Comparison of ENCODE assay signal across 24 cellular contexts in the genomic region with DNA sequence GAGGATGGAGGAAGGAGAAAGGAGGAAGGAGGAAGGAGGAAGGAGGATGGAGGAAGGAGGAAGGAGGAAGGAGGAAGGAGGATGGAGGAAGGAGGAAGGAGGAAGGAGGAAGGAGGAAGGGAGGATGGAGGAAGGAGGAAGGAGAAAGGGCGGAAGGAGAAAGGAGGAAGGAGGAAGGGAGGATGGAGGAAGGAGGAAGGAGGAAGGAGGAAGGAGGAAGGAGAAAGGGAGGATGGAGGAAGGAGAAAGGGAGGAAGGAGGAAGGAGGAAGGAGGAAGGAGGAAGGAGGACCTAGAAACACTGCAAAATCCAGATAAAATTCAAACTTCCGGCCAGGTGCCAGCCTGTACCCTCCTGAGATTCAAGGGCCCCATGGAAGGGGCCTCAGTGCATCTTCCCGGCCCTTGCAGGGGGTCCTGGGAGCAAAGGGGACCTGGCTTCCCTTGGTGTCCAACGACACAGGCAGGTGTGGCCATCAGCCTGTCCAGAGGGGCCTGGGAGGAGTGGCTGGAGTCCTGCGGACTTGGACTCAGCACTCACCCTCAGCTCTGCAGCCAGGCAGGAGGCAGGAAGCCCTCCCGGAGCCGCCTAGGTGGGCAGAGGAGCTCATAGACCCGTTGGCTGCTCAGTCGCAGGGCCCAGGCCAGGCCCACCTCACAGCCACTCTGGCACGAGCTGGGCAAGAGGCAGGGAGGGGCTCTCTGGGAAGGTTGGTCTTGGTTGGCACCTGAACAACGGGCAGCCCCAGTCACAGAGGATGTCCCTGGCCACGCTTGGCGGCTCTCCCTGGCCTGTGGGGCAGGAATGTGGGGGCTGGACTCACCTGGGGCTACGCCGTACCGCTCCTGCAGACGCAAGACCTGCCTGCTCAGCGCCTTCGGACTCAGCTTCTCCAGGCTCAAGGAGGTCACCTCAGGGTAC. TPM values are rescaled to one million over a fixed set of nuclear protein-coding genes. Genes with fewer than 3 reads are reported as not detected.
A peak's percentile ranks its signal among the peaks of the same experiment; 100 is the strongest.
DNase-seq lines count a peak whose midpoint lies in the region; ATAC-seq and TF ChIP-seq lines count a peak whose summit lies in the region.
"Had no signal": no experiment of that assay in that cellular context is flagged by ENCODE, and none has a peak within 500 bp of the region (broad histone marks: within the 10 kb centered on the region; RNA-seq: fewer than 3 reads in every experiment).

No MANE protein-coding gene starts in this region.

- H4K20me1 ChIP-seq in IMR-90 (ENCODE audit: insufficient read depth, low read length), result no peaks in the 10 kb centered on the region
- H4K20me1 ChIP-seq: BLaER1 had no signal

- H3K18ac ChIP-seq in IMR-90 (ENCODE audit: low read depth, low read length), result no peak overlapping the region

- no peak overlapping the region for H2BK15ac ChIP-seq in IMR-90 (ENCODE audit: low read depth, low read length)

- H3K9me3 ChIP-seq in IMR-90 (ENCODE audit: control insufficient read depth, insufficient read depth, low read length) (peaks cover 41% of the 10 kb centered on the region), upper lobe of right lung (peaks cover 12% of the 10 kb centered on the region)

- no peak for DNase-seq in activated naive CD8-positive, alpha-beta T cell treated with anti-CD3 and anti-CD28 coated beads, Interleukin-2, amount 10 ng/mL, durations not matched to agents 7 days and 5 days
- no peak for DNase-seq in activated naive CD8-positive, alpha-beta T cell treated with anti-CD3 and anti-CD28 coated beads, Interleukin-2, amount 50 U/mL, for 24 hours
- DNase-seq in IMR-90 (peak; percentile 12), endothelial cell (ENCODE audit: low spot score) (no peak), upper lobe of right lung (peak; percentile 48), NCI-H2029 treated with DMSO at 0.1 percent for 48 hours (lab: John Stamatoyannopoulos, UW) (no peak), RWPE1 (ENCODE audit: low spot score) (no peak)
- no peak for DNase-seq in stimulated activated CD4-positive, alpha-beta T cell treated with anti-CD3 and anti-CD28 coated beads, Interleukin-15, amount 100 ng/mL, for 24 hours
- DNase-seq: activated CD4-positive, alpha-beta T cell treated with anti-CD3 and anti-CD28 coated beads, Interleukin-2, amount 10 ng/mL, durations not matched to agents 24 days and 14 days; activated T-cell treated with anti-CD3 and anti-CD28 coated beads, Interleukin-2, amount 50 U/mL, for 4 hours; DMS79 treated with DMSO at 0.1 percent for 48 hours; effector CD4-positive, alpha-beta T cell; foreskin fibroblast; GF-D8; mucosa of descending colon; NCI-H1436; nephron progenitor cell; spleen; stimulated activated CD4-positive, alpha-beta T cell treated with anti-CD3 and anti-CD28 coated beads, Interleukin-2, amount 100 ng/mL, for 48 hours; trophoblast cell had no signal

- H3K56ac ChIP-seq in IMR-90 (ENCODE audit: extremely low read depth, insufficient read depth, low read length), result no peak overlapping the region

- dilution Hi-C loops in IMR-90 (cut with HindIII; ENCODE audit: low sequenced_read_pairs, unreplicated experiment), result no loop called here

- POLR2A ChIA-PET in activated naive CD8-positive, alpha-beta T cell treated with anti-CD3 and anti-CD28 coated beads, Interleukin-2, amount 10 ng/mL, durations not matched to agents 7 days and 5 days (lab: Charles Lee), result no interaction called here
- POLR2A ChIA-PET in IMR-90 (lab: Charles Lee; ENCODE audit: unreplicated experiment), result no interaction called here
- POLR2A ChIA-PET in RWPE1 (lab: Yijun Ruan, JAX; ENCODE audit: low non-redundant PET), result no interaction called here

- TF ChIP-seq RAD21 in IMR-90 (IDR thresholded peaks at IDR 0.05; ENCODE audit: low read length), result no peak

- no peak overlapping the region for H3K14ac ChIP-seq in IMR-90 (replicated peaks; ENCODE audit: low read depth, low read length)

- H3K27ac Mint-ChIP-seq in activated naive CD8-positive, alpha-beta T cell treated with anti-CD3 and anti-CD28 coated beads, Interleukin-2, amount 10 ng/mL, durations not matched to agents 7 days and 5 days, result no peak overlapping the region
- no peak overlapping the region for H3K27ac Mint-ChIP-seq in activated naive CD8-positive, alpha-beta T cell treated with anti-CD3 and anti-CD28 coated beads, Interleukin-2, amount 50 U/mL, for 24 hours
- no peak overlapping the region for H3K27ac Mint-ChIP-seq in endothelial cell (ENCODE audit: unreplicated experiment)
- H3K27ac Mint-ChIP-seq: activated CD4-positive, alpha-beta T cell treated with anti-CD3 and anti-CD28 coated beads, Interleukin-2, amount 10 ng/mL, durations not matched to agents 24 days and 14 days; brain; nephron progenitor cell had no signal

- no peak for TF ChIP-seq POLR2A in IMR-90 (IDR thresholded peaks at IDR 0.05; ENCODE audit: low read depth, low read length)

- H3K36me3 Mint-ChIP-seq in activated naive CD8-positive, alpha-beta T cell treated with anti-CD3 and anti-CD28 coated beads, Interleukin-2, amount 10 ng/mL, durations not matched to agents 7 days and 5 days, result peaks cover 5% of the 10 kb centered on the region
- H3K36me3 Mint-ChIP-seq in activated naive CD8-positive, alpha-beta T cell treated with anti-CD3 and anti-CD28 coated beads, Interleukin-2, amount 50 U/mL, for 24 hours (ENCODE audit: low read depth), result peaks cover 6% of the 10 kb centered on the region
- H3K36me3 Mint-ChIP-seq in endothelial cell (ENCODE audit: low read depth, unreplicated experiment), result peaks cover 17% of the 10 kb centered on the region

- WGBS in IMR-90 (ENCODE audit: extremely low coverage in 2 of 2, insufficient read length in 1 of 2), 2 experiments, result 50 to 67% methylated on average over 1 to 4 of the region's 19 CpGs

- no peaks in the 10 kb centered on the region for H3K27me3 Mint-ChIP-seq in activated naive CD8-positive, alpha-beta T cell treated with anti-CD3 and anti-CD28 coated beads, Interleukin-2, amount 10 ng/mL, durations not matched to agents 7 days and 5 days
- H3K27me3 Mint-ChIP-seq in activated naive CD8-positive, alpha-beta T cell treated with anti-CD3 and anti-CD28 coated beads, Interleukin-2, amount 50 U/mL, for 24 hours, result no peaks in the 10 kb centered on the region
- peaks cover 12% of the 10 kb centered on the region for H3K27me3 Mint-ChIP-seq in endothelial cell (ENCODE audit: unreplicated experiment)
- H3K27me3 Mint-ChIP-seq: activated CD4-positive, alpha-beta T cell treated with anti-CD3 and anti-CD28 coated beads, Interleukin-2, amount 10 ng/mL, durations not matched to agents 24 days and 14 days had no signal

- H3K4me3 Mint-ChIP-seq in activated naive CD8-positive, alpha-beta T cell treated with anti-CD3 and anti-CD28 coated beads, Interleukin-2, amount 10 ng/mL, durations not matched to agents 7 days and 5 days, result no peak overlapping the region
- no peak overlapping the region for H3K4me3 Mint-ChIP-seq in activated naive CD8-positive, alpha-beta T cell treated with anti-CD3 and anti-CD28 coated beads, Interleukin-2, amount 50 U/mL, for 24 hours
- peak overlapping the region; percentile 13 for H3K4me3 Mint-ChIP-seq in endothelial cell (ENCODE audit: unreplicated experiment)
- H3K4me3 Mint-ChIP-seq: activated CD4-positive, alpha-beta T cell treated with anti-CD3 and anti-CD28 coated beads, Interleukin-2, amount 10 ng/mL, durations not matched to agents 24 days and 14 days; activated T-cell treated with anti-CD3 and anti-CD28 coated beads, Interleukin-2, amount 50 U/mL, for 4 hours; brain; nephron progenitor cell had no signal

- no peak overlapping the region for H2BK120ac ChIP-seq in IMR-90 (ENCODE audit: low read depth, low read length)

- peak overlapping the region; percentile 35 for H2BK5ac ChIP-seq in IMR-90 (ENCODE audit: low read depth, low read length, poor library complexity, severe bottlenecking)

- H3K27ac ChIP-seq in IMR-90 (ENCODE audit: insufficient read depth, low read length) (no peak overlapping the region), upper lobe of right lung (no peak overlapping the region), RWPE1 (no peak overlapping the region)
- H3K27ac ChIP-seq: BLaER1, SK-N-MC had no signal

- H2AK5ac ChIP-seq in IMR-90 (ENCODE audit: low read depth, low read length), result no peak overlapping the region

- H4K8ac ChIP-seq in IMR-90 (ENCODE audit: low read depth in 2 of 2, low read length in 2 of 2), result no peak overlapping the region

- peaks cover 13% of the 10 kb centered on the region for H3K9me3 Mint-ChIP-seq in activated naive CD8-positive, alpha-beta T cell treated with anti-CD3 and anti-CD28 coated beads, Interleukin-2, amount 10 ng/mL, durations not matched to agents 7 days and 5 days
- H3K9me3 Mint-ChIP-seq in activated naive CD8-positive, alpha-beta T cell treated with anti-CD3 and anti-CD28 coated beads, Interleukin-2, amount 50 U/mL, for 24 hours, result peaks cover 5% of the 10 kb centered on the region
- no peaks in the 10 kb centered on the region for H3K9me3 Mint-ChIP-seq in endothelial cell (ENCODE audit: unreplicated experiment)

- no peak overlapping the region for H3K4ac ChIP-seq in IMR-90 (ENCODE audit: low read depth, low read length)

- in situ Hi-C loops in IMR-90 (cut with MboI; ENCODE audit: low sequenced_read_pairs), result no loop called here

- no peaks in the 10 kb centered on the region for H3K79me1 ChIP-seq in IMR-90 (ENCODE audit: low read depth in 1 of 2, low read length in 2 of 2)

- intact Hi-C loops in IMR-90 (cut with micrococcal nuclease), result no loop called here
- intact Hi-C loops in upper lobe of right lung (cut with DNase I), result no loop called here

- no peak overlapping the region for H4K5ac ChIP-seq in IMR-90 (ENCODE audit: low read depth, low read length)

- BruUV-seq in IMR-90 (replicated peaks; lab: Mats Ljungman, UMichigan), result no TSS peak

- no peak overlapping the region for H3K23ac ChIP-seq in IMR-90 (ENCODE audit: low read depth, low read length)

- H3K27me3 ChIP-seq in IMR-90 (ENCODE audit: control insufficient read depth, insufficient read depth, low read length), result no peaks in the 10 kb centered on the region
- H3K27me3 ChIP-seq in upper lobe of right lung, result no peaks in the 10 kb centered on the region
- H3K27me3 ChIP-seq: BLaER1, spleen had no signal

- H3K36me3 ChIP-seq in IMR-90 (ENCODE audit: control insufficient read depth, insufficient read depth, low read length), result no peaks in the 10 kb centered on the region
- H3K36me3 ChIP-seq in upper lobe of right lung, result no peaks in the 10 kb centered on the region

- no peaks in the 10 kb centered on the region for H3K4me1 ChIP-seq in IMR-90 (ENCODE audit: control insufficient read depth, insufficient read depth, low read length)
- peaks cover 9% of the 10 kb centered on the region for H3K4me1 ChIP-seq in upper lobe of right lung
- H3K4me1 ChIP-seq: BLaER1 had no signal

- CTCF ChIA-PET in IMR-90 (lab: Yijun Ruan, JAX) (no interaction called here), RWPE1 (lab: Yijun Ruan, JAX) (no interaction called here)

- H3K9me1 ChIP-seq in IMR-90 (ENCODE audit: insufficient read depth, low read length), result no peaks in the 10 kb centered on the region

- no peak overlapping the region for H3K9ac ChIP-seq in IMR-90 (ENCODE audit: low read depth, low read length)
- H3K9ac ChIP-seq: BLaER1 had no signal

- no peak overlapping the region for H3K4me2 ChIP-seq in IMR-90 (ENCODE audit: low read depth, low read length)
- H3K4me2 ChIP-seq: BLaER1 had no signal

- H3K4me3 ChIP-seq in IMR-90 (ENCODE audit: insufficient read depth, low read depth, low read length) (no peak overlapping the region), upper lobe of right lung (no peak overlapping the region)
- H3K4me3 ChIP-seq: BLaER1, lung, mucosa of descending colon, SK-N-MC, spleen had no signal

- ATAC-seq in activated naive CD8-positive, alpha-beta T cell treated with anti-CD3 and anti-CD28 coated beads, Interleukin-2, amount 10 ng/mL, durations not matched to agents 7 days and 5 days (ENCODE audit: low read depth), result peak; percentile 12
- ATAC-seq in activated naive CD8-positive, alpha-beta T cell treated with anti-CD3 and anti-CD28 coated beads, Interleukin-2, amount 50 U/mL, for 24 hours, result no peak
- ATAC-seq in IMR-90 (ENCODE audit: low read depth), result no peak
- no peak for ATAC-seq in upper lobe of right lung
- ATAC-seq: activated T-cell treated with anti-CD3 and anti-CD28 coated beads, Interleukin-2, amount 50 U/mL, for 4 hours; mucosa of descending colon had no signal

- no peak overlapping the region for H2BK20ac ChIP-seq in IMR-90 (ENCODE audit: low read depth, low read length)

- no peak overlapping the region for H4K91ac ChIP-seq in IMR-90 (ENCODE audit: insufficient read depth, low read depth, low read length)

- H2AK9ac ChIP-seq in IMR-90 (replicated peaks; ENCODE audit: low read depth, low read length, poor library complexity), result no peak overlapping the region

- no peak overlapping the region for H2AFZ ChIP-seq in IMR-90 (replicated peaks; ENCODE audit: low read length, poor library complexity)

- TF ChIP-seq CTCF in IMR-90 (conservative IDR thresholded peaks at IDR 0.05; ENCODE audit: low read depth, low read length), result no peak
- no peak for TF ChIP-seq CTCF in endothelial cell (IDR thresholded peaks at IDR 0.05; ENCODE audit: unreplicated experiment)
- TF ChIP-seq CTCF in upper lobe of right lung (IDR thresholded peaks at IDR 0.05), result no peak
- no peak for TF ChIP-seq CTCF in RWPE1 (conservative IDR thresholded peaks at IDR 0.05; ENCODE audit: low read depth)

- no peaks in the 10 kb centered on the region for H3K4me1 Mint-ChIP-seq in activated naive CD8-positive, alpha-beta T cell treated with anti-CD3 and anti-CD28 coated beads, Interleukin-2, amount 10 ng/mL, durations not matched to agents 7 days and 5 days
- H3K4me1 Mint-ChIP-seq in activated naive CD8-positive, alpha-beta T cell treated with anti-CD3 and anti-CD28 coated beads, Interleukin-2, amount 50 U/mL, for 24 hours, result no peaks in the 10 kb centered on the region
- no peaks in the 10 kb centered on the region for H3K4me1 Mint-ChIP-seq in endothelial cell (ENCODE audit: unreplicated experiment)
- H3K4me1 Mint-ChIP-seq: activated CD4-positive, alpha-beta T cell treated with anti-CD3 and anti-CD28 coated beads, Interleukin-2, amount 10 ng/mL, durations not matched to agents 24 days and 14 days; brain; nephron progenitor cell had no signal

RNA-seq across cellular contexts. Expression of gene NRARP, which starts 53.6 kb away (rescaled TPM):
- total RNA-seq in activated naive CD8-positive, alpha-beta T cell treated with anti-CD3 and anti-CD28 coated beads, Interleukin-2, amount 10 ng/mL, durations not matched to agents 7 days and 5 days, result 1 to 10 TPM; 1.2 to 1.7 TPM
- total RNA-seq in IMR-90 (2012; rRNA removed), result not detected in 2 replicates
- polyA plus RNA-seq in IMR-90 (2012; rRNA removed), result 0.15 and 0.39 TPM in 2 replicates
- polyA plus RNA-seq in IMR-90 (2012; cell fraction: cytosol; rRNA removed), result 0.37 and 1.8 TPM in 2 replicates
- polyA plus RNA-seq in IMR-90 (2012; cell fraction: nucleus; rRNA removed; ENCODE audit: low replicate concordance), result 2.9 and 4.1 TPM in 2 replicates
- 170 TPM for total RNA-seq in endothelial cell (ENCODE audit: unreplicated experiment)
- 21.5 TPM for total RNA-seq in upper lobe of right lung

Comparison
In these comparisons a context has a peak if more than half of its experiments do, and no peak if none do; other contexts are left out.
1. DNase-seq: peak in IMR-90 (single experiment) and upper lobe of right lung (single experiment); none in activated naive CD8-positive, alpha-beta T cell treated with anti-CD3 and anti-CD28 coated beads, Interleukin-2, amount 10 ng/mL, durations not matched to agents 7 days and 5 days (single experiment), activated naive CD8-positive, alpha-beta T cell treated with anti-CD3 and anti-CD28 coated beads, Interleukin-2, amount 50 U/mL, for 24 hours (single experiment), endothelial cell (single experiment), stimulated activated CD4-positive, alpha-beta T cell treated with anti-CD3 and anti-CD28 coated beads, Interleukin-15, amount 100 ng/mL, for 24 hours (single experiment), NCI-H2029 treated with DMSO at 0.1 percent for 48 hours (single experiment) and RWPE1 (single experiment).